Comparison of ENCODE assay signal across 17 cellular contexts in genomic region chr6:21277601-21278043, GRCh38.
DNase-seq lines count a peak whose midpoint lies in the region; FAIRE-seq and TF ChIP-seq lines count a peak whose summit lies in the region.
"Had no signal": no experiment of that assay in that cellular context is flagged by ENCODE, and none has a peak within 500 bp of the region (broad histone marks: within the 10 kb centered on the region; RNA-seq: fewer than 3 reads in every experiment).

No MANE protein-coding gene starts in this region.

- no peaks in the 10 kb centered on the region for H3F3A ChIP-seq in neural cell (ENCODE audit: insufficient read depth, low read length, poor library complexity, severe bottlenecking)

- H3K79me2 ChIP-seq in neural cell (replicated peaks; ENCODE audit: insufficient read depth, low read length), result no peaks in the 10 kb centered on the region

- no peak for FAIRE-seq in frontal cortex (lab: Jason Lieb, UNC)
- FAIRE-seq: GM19239 had no signal

- no peak overlapping the region for H3K27ac Mint-ChIP-seq in nephron progenitor cell
- H3K27ac Mint-ChIP-seq: activated naive CD4-positive, alpha-beta T cell treated with anti-CD3 and anti-CD28 coated beads for 36 hours; CD14-positive monocyte; T-cell had no signal

- no peaks in the 10 kb centered on the region for H3K27me3 ChIP-seq in neural cell (ENCODE audit: insufficient read depth, low read depth, low read length)
- H3K27me3 ChIP-seq: thyroid gland had no signal

- H4K20me1 ChIP-seq in neural cell (ENCODE audit: insufficient read depth), result no peaks in the 10 kb centered on the region

- TF ChIP-seq RAD21 in neural cell (conservative IDR thresholded peaks at IDR 0.05), result no peak

- peaks cover 35% of the 10 kb centered on the region for H3K4me1 Mint-ChIP-seq in nephron progenitor cell
- H3K4me1 Mint-ChIP-seq: CD14-positive monocyte, T-cell had no signal

- H3K36me3 ChIP-seq in neural cell (ENCODE audit: insufficient read depth, low read length), result no peaks in the 10 kb centered on the region
- H3K36me3 ChIP-seq: thyroid gland had no signal

- H3K4me3 Mint-ChIP-seq in nephron progenitor cell, result no peak overlapping the region
- H3K4me3 Mint-ChIP-seq: activated naive CD4-positive, alpha-beta T cell treated with anti-CD3 and anti-CD28 coated beads for 36 hours; T-cell had no signal

- no peaks in the 10 kb centered on the region for H3K9me3 ChIP-seq in neural cell (ENCODE audit: low read length)
- H3K9me3 ChIP-seq: psoas muscle, thyroid gland had no signal

- peak overlapping the region; percentile 7 for H3K9ac ChIP-seq in neural cell (ENCODE audit: low read length)

- H3K9me2 ChIP-seq in neural cell (ENCODE audit: insufficient read depth, low read length), result no peaks in the 10 kb centered on the region

- H2AFZ ChIP-seq in neural cell (ENCODE audit: low read depth, low read length), result no peak overlapping the region

- no peak for TF ChIP-seq EP300 in neural cell (conservative IDR thresholded peaks at IDR 0.05; ENCODE audit: poor library complexity, severe bottlenecking)

- peak overlapping the region; percentile 32 for H3K27ac ChIP-seq in neural cell (ENCODE audit: low read length)
- H3K27ac ChIP-seq: psoas muscle, thyroid gland had no signal

- peaks cover 9% of the 10 kb centered on the region for H3K36me3 Mint-ChIP-seq in nephron progenitor cell (ENCODE audit: low read depth)
- H3K36me3 Mint-ChIP-seq: CD14-positive monocyte, T-cell had no signal

- H3K4me3 ChIP-seq in neural cell (ENCODE audit: low read length), result no peak overlapping the region
- H3K4me3 ChIP-seq: psoas muscle, thyroid gland had no signal

- DNase-seq in ELF-1 (ENCODE audit: low read depth, low spot score) (peak; percentile 65), HT1080 (ENCODE audit: low read depth) (peak; percentile 8), cerebellar cortex (ENCODE audit: low spot score) (peak; percentile 79), frontal cortex (ENCODE audit: low spot score in 2 of 2) (no peak), dermis blood vessel endothelial cell (no peak), nephron progenitor cell (no peak)
- DNase-seq: activated CD4-positive, CD25-positive, alpha-beta regulatory T cell; activated naive CD4-positive, alpha-beta T cell treated with anti-CD3 and anti-CD28 coated beads for 36 hours; GF-D8; left colon; NCI-H510A treated with DMSO at 0.1 percent for 48 hours; psoas muscle; T-cell; thyroid gland had no signal

- H3K27me3 Mint-ChIP-seq in nephron progenitor cell (ENCODE audit: low read depth, poor library complexity), result peaks cover 3% of the 10 kb centered on the region
- H3K27me3 Mint-ChIP-seq: T-cell had no signal

- TF ChIP-seq CTCF in neural cell (IDR thresholded peaks at IDR 0.05; ENCODE audit: poor library complexity, severe bottlenecking) (no peak), nephron progenitor cell (IDR thresholded peaks at IDR 0.05) (no peak)

- H3K9me3 Mint-ChIP-seq in nephron progenitor cell, result peaks cover 16% of the 10 kb centered on the region

- no peak overlapping the region for H3K4me2 ChIP-seq in neural cell (ENCODE audit: low read length)

TF ChIP-seq in neural cell, 6 proteins besides CTCF, POLR2A, EP300 and RAD21:
- TF ChIP-seq, protein P1, sequence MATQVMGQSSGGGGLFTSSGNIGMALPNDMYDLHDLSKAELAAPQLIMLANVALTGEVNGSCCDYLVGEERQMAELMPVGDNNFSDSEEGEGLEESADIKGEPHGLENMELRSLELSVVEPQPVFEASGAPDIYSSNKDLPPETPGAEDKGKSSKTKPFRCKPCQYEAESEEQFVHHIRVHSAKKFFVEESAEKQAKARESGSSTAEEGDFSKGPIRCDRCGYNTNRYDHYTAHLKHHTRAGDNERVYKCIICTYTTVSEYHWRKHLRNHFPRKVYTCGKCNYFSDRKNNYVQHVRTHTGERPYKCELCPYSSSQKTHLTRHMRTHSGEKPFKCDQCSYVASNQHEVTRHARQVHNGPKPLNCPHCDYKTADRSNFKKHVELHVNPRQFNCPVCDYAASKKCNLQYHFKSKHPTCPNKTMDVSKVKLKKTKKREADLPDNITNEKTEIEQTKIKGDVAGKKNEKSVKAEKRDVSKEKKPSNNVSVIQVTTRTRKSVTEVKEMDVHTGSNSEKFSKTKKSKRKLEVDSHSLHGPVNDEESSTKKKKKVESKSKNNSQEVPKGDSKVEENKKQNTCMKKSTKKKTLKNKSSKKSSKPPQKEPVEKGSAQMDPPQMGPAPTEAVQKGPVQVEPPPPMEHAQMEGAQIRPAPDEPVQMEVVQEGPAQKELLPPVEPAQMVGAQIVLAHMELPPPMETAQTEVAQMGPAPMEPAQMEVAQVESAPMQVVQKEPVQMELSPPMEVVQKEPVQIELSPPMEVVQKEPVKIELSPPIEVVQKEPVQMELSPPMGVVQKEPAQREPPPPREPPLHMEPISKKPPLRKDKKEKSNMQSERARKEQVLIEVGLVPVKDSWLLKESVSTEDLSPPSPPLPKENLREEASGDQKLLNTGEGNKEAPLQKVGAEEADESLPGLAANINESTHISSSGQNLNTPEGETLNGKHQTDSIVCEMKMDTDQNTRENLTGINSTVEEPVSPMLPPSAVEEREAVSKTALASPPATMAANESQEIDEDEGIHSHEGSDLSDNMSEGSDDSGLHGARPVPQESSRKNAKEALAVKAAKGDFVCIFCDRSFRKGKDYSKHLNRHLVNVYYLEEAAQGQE (IDR thresholded peaks at IDR 0.05; ENCODE audit: borderline replicate concordance), result no peak
- TF ChIP-seq SMC3 (conservative IDR thresholded peaks at IDR 0.05; ENCODE audit: poor library complexity), result no peak
- no peak for TF ChIP-seq MXI1 (conservative IDR thresholded peaks at IDR 0.05; ENCODE audit: poor library complexity, severe bottlenecking)
- no peak for TF ChIP-seq TAF1 (IDR thresholded peaks at IDR 0.05; ENCODE audit: low read depth)
- TF ChIP-seq EZH2 (IDR thresholded peaks at IDR 0.05; ENCODE audit: borderline replicate concordance, insufficient read depth, low read length, poor library complexity, severe bottlenecking), result no peak
- TF ChIP-seq POLR2AphosphoS5 (IDR thresholded peaks at IDR 0.05), result no peak

Comparison
In these comparisons a context has a peak if more than half of its experiments do, and no peak if none do; other contexts are left out.
1. DNase-seq: peak in ELF-1 (single experiment), HT1080 (single experiment) and cerebellar cortex (single experiment); none in frontal cortex (0 of 2), dermis blood vessel endothelial cell (single experiment) and nephron progenitor cell (single experiment).